In the genomic region with DNA sequence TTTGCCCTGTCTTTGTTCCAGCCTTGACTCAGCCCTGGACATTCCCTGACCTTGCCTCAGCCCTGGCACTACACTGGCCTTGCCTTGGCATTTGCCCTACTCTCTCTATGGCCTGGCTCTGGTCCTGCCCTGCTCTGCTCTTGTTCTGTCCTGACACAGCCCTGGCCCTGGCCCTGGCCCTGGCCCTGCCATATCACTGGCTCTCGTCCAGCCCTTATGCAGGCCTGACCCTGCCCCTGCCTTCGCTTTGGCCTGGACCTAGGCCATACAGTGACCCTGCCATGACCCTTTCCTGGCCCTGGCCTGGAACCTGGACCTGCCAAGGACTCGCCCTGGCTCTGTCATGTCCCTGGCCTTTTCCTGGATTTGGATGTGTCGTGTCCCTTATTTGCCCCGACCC, we compare ENCODE assay signal across 9 cellular contexts.
"Had no signal": no experiment of that assay in that cellular context is flagged by ENCODE, and none has a peak within 500 bp of the region (broad histone marks: within the 10 kb centered on the region; RNA-seq: fewer than 3 reads in every experiment).

No MANE protein-coding gene starts in this region.

- H3K9me3 ChIP-seq: HAP-1 had no signal

- H3K4me1 Mint-ChIP-seq: GM23338, H9 had no signal

- H3K4me3 Mint-ChIP-seq: GM23338, H9, HFFc6 had no signal

- H3K36me3 ChIP-seq: HAP-1 had no signal

- H3K27ac Mint-ChIP-seq: GM23338, H9, HFFc6 had no signal

- DNase-seq: GM23248, GOT3, H7, H9, HCEC 1CT, HFFc6 had no signal

- H3K4me3 ChIP-seq: GM23248, GM23338, HAP-1 had no signal

- ATAC-seq: GM23338, HCT116 had no signal
